In genomic region chr16:29811170-29811895, GRCh38 we compare ENCODE assay signal across 8 cellular contexts. TPM values are rescaled to one million over a fixed set of nuclear protein-coding genes. Genes with fewer than 3 reads are reported as not detected.
A peak's percentile ranks its signal among the peaks of the same experiment; 100 is the strongest.
DNase-seq lines count a peak whose midpoint lies in the region; ATAC-seq, FAIRE-seq and TF ChIP-seq lines count a peak whose summit lies in the region.

No MANE protein-coding gene starts in this region.

- no peaks in the 10 kb centered on the region for H3K27me3 Mint-ChIP-seq in nephron progenitor cell (ENCODE audit: low read depth, poor library complexity)

- peak overlapping the region; percentile 99 for H3K27ac Mint-ChIP-seq in nephron progenitor cell

- H3K27me3 ChIP-seq in KMS-11 (ENCODE audit: insufficient read depth, low read depth) (no peaks in the 10 kb centered on the region), thymus (ENCODE audit: control insufficient read depth, insufficient read depth) (peaks cover 8% of the 10 kb centered on the region)

- no peak for TF ChIP-seq CTCF in AG09309 (IDR thresholded peaks at IDR 0.05; ENCODE audit: control insufficient read depth, insufficient read depth, low read depth, low read length, missing control alignments)
- TF ChIP-seq CTCF in KMS-11 (conservative IDR thresholded peaks at IDR 0.05; ENCODE audit: low read depth, low read length), result no peak
- no peak for TF ChIP-seq CTCF in nephron progenitor cell (IDR thresholded peaks at IDR 0.05)

- H3K36me3 ChIP-seq in KMS-11 (ENCODE audit: insufficient read depth) (peaks cover 6% of the 10 kb centered on the region; the same call in 1 of the 2 replicates), thymus (ENCODE audit: control insufficient read depth, insufficient read depth) (peaks cover 25% of the 10 kb centered on the region)

- H3K9me3 Mint-ChIP-seq in nephron progenitor cell, result no peaks in the 10 kb centered on the region

- H3K36me3 Mint-ChIP-seq in nephron progenitor cell (ENCODE audit: low read depth), result peaks cover 5% of the 10 kb centered on the region

- H3K27ac ChIP-seq in KMS-11 (peak overlapping the region; percentile 50), thymus (ENCODE audit: low read depth) (peak overlapping the region; percentile 39)

- H3K4me1 ChIP-seq in KMS-11 (ENCODE audit: low read depth, poor library complexity, severe bottlenecking) (peaks cover 48% of the 10 kb centered on the region), thymus (ENCODE audit: control insufficient read depth, insufficient read depth, low read length) (peaks cover 37% of the 10 kb centered on the region)

- H3K9me3 ChIP-seq in thymus (ENCODE audit: control insufficient read depth), result no peaks in the 10 kb centered on the region

- peak overlapping the region; percentile 93 for H3K4me3 Mint-ChIP-seq in nephron progenitor cell

- peak overlapping the region; percentile 33; the same call in 1 of the 2 replicates for H3K9ac ChIP-seq in KMS-11

- H3K4me1 Mint-ChIP-seq in nephron progenitor cell, result peaks cover 80% of the 10 kb centered on the region

- WGBS in thymus, result 6% methylated on average over 31 of the region's 31 CpGs

- peak overlapping the region; percentile 83 for H3K4me2 ChIP-seq in KMS-11

- peak; percentile 92 for DNase-seq in AG09309 (ENCODE audit: low read depth)
- DNase-seq in RKO (ENCODE audit: low spot score), result peak; percentile 96
- DNase-seq in activated naive CD4-positive, alpha-beta T cell treated with anti-CD3 and anti-CD28 coated beads, Interleukin-2, amount 50 U/mL, for 16 hours, result peak; percentile 69
- peak; percentile 89 to 91 for DNase-seq in frontal cortex (ENCODE audit: low spot score in 2 of 2)
- peak; percentile 94 for DNase-seq in nephron progenitor cell

- no peak for FAIRE-seq in frontal cortex (lab: Jason Lieb, UNC)

- H2AFZ ChIP-seq in KMS-11 (ENCODE audit: low read depth), result peak overlapping the region; percentile 47; the same call in 1 of the 2 replicates

- H4K20me1 ChIP-seq in KMS-11 (ENCODE audit: insufficient read depth), result no peaks in the 10 kb centered on the region

- peaks cover 33% of the 10 kb centered on the region for H3K79me2 ChIP-seq in KMS-11 (ENCODE audit: insufficient read depth, low read depth)

- H3K4me3 ChIP-seq in AG09309 (ENCODE audit: control insufficient read depth, low read depth, low read length) (peak overlapping the region; percentile 68), KMS-11 (IDR thresholded peaks at IDR 0.05; ENCODE audit: insufficient read depth, low read depth, low read length) (no peak overlapping the region), thymus (ENCODE audit: low read length) (peak overlapping the region; percentile 37)

- ATAC-seq in GM19025 (IDR thresholded peaks at IDR 0.05; ENCODE audit: low read depth, unreplicated experiment), result peak; percentile 31

RNA-seq across cellular contexts. Expression of gene PRRT2, which starts 0.7 kb away (rescaled TPM):
- 15.9 TPM for total RNA-seq in frontal cortex
- polyA plus RNA-seq in thymus, result 1.0 TPM

RNA-seq across cellular contexts. Expression of gene PAGR1, which starts 4.6 kb away (rescaled TPM):
- total RNA-seq in frontal cortex, result 11.8 TPM
- polyA plus RNA-seq in thymus, result 36.0 TPM

RNA-seq across cellular contexts. Expression of gene MAZ, which starts 5.0 kb away (rescaled TPM):
- total RNA-seq in frontal cortex, result 373 TPM
- 178 TPM for polyA plus RNA-seq in thymus

RNA-seq across cellular contexts. Expression of gene MVP, which starts 8.9 kb away (rescaled TPM):
- total RNA-seq in frontal cortex, result 4.5 TPM
- 165 TPM for polyA plus RNA-seq in thymus

RNA-seq across cellular contexts. Expression of gene KIF22, which starts 20.8 kb away (rescaled TPM):
- total RNA-seq in frontal cortex, result 37.1 TPM
- polyA plus RNA-seq in thymus, result 82.5 TPM
